10 cellular contexts compared by ENCODE assay signal in genomic region chr19:55319786-55320185, GRCh38. TPM values are rescaled to one million over a fixed set of nuclear protein-coding genes. Genes with fewer than 3 reads are reported as not detected.
A peak's percentile ranks its signal among the peaks of the same experiment; 100 is the strongest.
DNase-seq lines count a peak whose midpoint lies in the region; ATAC-seq and TF ChIP-seq lines count a peak whose summit lies in the region.
"Had no signal": no experiment of that assay in that cellular context is flagged by ENCODE, and none has a peak within 500 bp of the region (broad histone marks: within the 10 kb centered on the region; RNA-seq: fewer than 3 reads in every experiment).

No MANE protein-coding gene starts in this region.

- H3K27me3 ChIP-seq in H7 (ENCODE audit: control insufficient read depth, insufficient read depth, low read length) (no peaks in the 10 kb centered on the region), PC-3 (ENCODE audit: low read length) (no peaks in the 10 kb centered on the region), tibial nerve (peaks cover 0 to 11% of the 10 kb centered on the region in 2 donors)

- H2AFZ ChIP-seq in PC-3 (ENCODE audit: low read length) = no peak overlapping the region

- TF ChIP-seq POLR2A in tibial nerve (IDR thresholded peaks at IDR 0.05) = no peak

- no peaks in the 10 kb centered on the region for H3F3A ChIP-seq in PC-3 (ENCODE audit: low read length, unreplicated experiment)

- H3K9ac ChIP-seq in PC-3 (ENCODE audit: low read length) = no peak overlapping the region

- no peak overlapping the region for H3K4me2 ChIP-seq in PC-3 (ENCODE audit: low read length)

- WGBS in tibial nerve, 2 donors = 6 to 21% methylated on average over 20 to 21 of the region's 21 CpGs

- H3K36me3 ChIP-seq in H7 (replicated peaks; ENCODE audit: control insufficient read depth, insufficient read depth, low read length) (no peaks in the 10 kb centered on the region), PC-3 (ENCODE audit: low read depth, low read length) (no peaks in the 10 kb centered on the region), tibial nerve (no peaks in the 10 kb centered on the region)

- H3K4me3 Mint-ChIP-seq in T-cell = no peak overlapping the region

- H3K9me2 ChIP-seq in PC-3 (replicated peaks; ENCODE audit: low read length) = no peaks in the 10 kb centered on the region

- no peaks in the 10 kb centered on the region for H3K9me3 ChIP-seq in PC-3 (ENCODE audit: low read length)
- no peaks in the 10 kb centered on the region for H3K9me3 ChIP-seq in tibial nerve

- DNase-seq in H7 = peak; percentile 96
- DNase-seq in PC-3 = no peak
- DNase-seq in globus pallidus (ENCODE audit: low spot score) = peak; percentile 26
- DNase-seq in putamen (ENCODE audit: low spot score) = peak; percentile 27
- no peak for DNase-seq in T-cell
- DNase-seq in tibial nerve (ENCODE audit: low spot score in 2 of 2) = no peak
- DNase-seq: cortex of kidney had no signal

- no peaks in the 10 kb centered on the region for H3K9me3 Mint-ChIP-seq in T-cell

- H3K27ac Mint-ChIP-seq in T-cell = no peak overlapping the region

- no peaks in the 10 kb centered on the region for H3K79me2 ChIP-seq in PC-3 (ENCODE audit: low read length)

- POLR2A ChIA-PET in PC-3 (lab: Charles Lee; ENCODE audit: unreplicated experiment) (no interaction called here), T-cell (lab: Charles Lee) (no interaction called here)

- no peaks in the 10 kb centered on the region for H3K36me3 Mint-ChIP-seq in T-cell

- H3K27me3 Mint-ChIP-seq in T-cell = peaks cover 5 to 13% of the 10 kb centered on the region in 2 donors

- no peak overlapping the region for H3K27ac ChIP-seq in PC-3 (ENCODE audit: low read length)
- no peak overlapping the region for H3K27ac ChIP-seq in tibial nerve
- H3K27ac ChIP-seq: skin epidermis had no signal

- BruUV-seq in PC-3 (replicated peaks; lab: Mats Ljungman, UMichigan) = no TSS peak

- H4K20me1 ChIP-seq in PC-3 (ENCODE audit: low read length) = no peaks in the 10 kb centered on the region

- CTCF ChIA-PET in PC-3 (lab: Charles Lee) = no interaction called here
- CTCF ChIA-PET in T-cell (lab: Charles Lee) = no interaction called here

- ATAC-seq in PC-3 = peak; percentile 37; the same call in 1 of the 2 replicates
- ATAC-seq in GM21786 (IDR thresholded peaks at IDR 0.05; ENCODE audit: unreplicated experiment) = no peak
- ATAC-seq in T-cell (replicated peaks in 1 of 4) = no peak
- no peak for ATAC-seq in GM18511 (IDR thresholded peaks at IDR 0.05; ENCODE audit: unreplicated experiment)

- H3K4me3 ChIP-seq in H7 (ENCODE audit: insufficient read depth, low read depth, low read length) (peak overlapping the region; percentile 37), PC-3 (ENCODE audit: low read length) (no peak overlapping the region), tibial nerve (no peak overlapping the region)
- H3K4me3 ChIP-seq: skin epidermis had no signal

- TF ChIP-seq CTCF in PC-3 (conservative IDR thresholded peaks at IDR 0.05; ENCODE audit: low read depth, low read length) (no peak), tibial nerve (IDR thresholded peaks at IDR 0.05) (no peak)

- intact Hi-C loops in PC-3 (cut with micrococcal nuclease) = no loop called here

- TF ChIP-seq EP300 in tibial nerve (IDR thresholded peaks at IDR 0.05) = no peak

- H3K4me1 ChIP-seq in PC-3 (ENCODE audit: insufficient read depth, low read length) (no peaks in the 10 kb centered on the region), tibial nerve (no peaks in the 10 kb centered on the region)

- H3K4me1 Mint-ChIP-seq in T-cell = no peaks in the 10 kb centered on the region

RNA-seq across cellular contexts. Expression of gene TMEM150B, which starts 5.4 kb away (rescaled TPM):
- total RNA-seq in H7 (2014; rRNA removed; shearing (Covaris generic)) = 0.24 TPM in 1 of 2 replicates, not detected in the other
- total RNA-seq in PC-3 (2014; rRNA removed) = not detected in 2 replicates
- total RNA-seq in T-cell = under 1 TPM in 1 of 5 donors, not detected in 4; 0.47 TPM
- total RNA-seq in tibial nerve = 10 to 100 TPM in 1 of 4 donors, 1 to 10 TPM in 3; 5.5 to 17.1 (median 7.7) TPM

RNA-seq across cellular contexts. Expression of gene KMT5C, which starts 19.9 kb away (rescaled TPM):
- 36.1 and 58.9 TPM in 2 replicates for total RNA-seq in H7 (2014; rRNA removed; shearing (Covaris generic))
- 21.9 and 36.6 TPM in 2 replicates for total RNA-seq in PC-3 (2014; rRNA removed)
- 10 to 100 TPM; 24.4 to 71.8 (median 30.7) TPM for total RNA-seq in T-cell
- total RNA-seq in tibial nerve = 10 to 100 TPM; 30.6 to 50.0 (median 41.2) TPM

RNA-seq across cellular contexts. Expression of gene COX6B2, which starts 34.7 kb away (rescaled TPM):
- 0.17 and 0.30 TPM in 2 replicates for total RNA-seq in H7 (2014; rRNA removed; shearing (Covaris generic))
- total RNA-seq in PC-3 (2014; rRNA removed) (0.80 and 2.4 TPM in 2 replicates), T-cell (under 1 TPM in 2 of 5 donors, not detected in 3; 0.12 to 0.51 TPM), tibial nerve (not detected)

RNA-seq across cellular contexts. Expression of gene BRSK1, which starts 36.0 kb away (rescaled TPM):
- 20.3 and 31.3 TPM in 2 replicates for total RNA-seq in H7 (2014; rRNA removed; shearing (Covaris generic))
- total RNA-seq in PC-3 (2014; rRNA removed) = 5.1 and 8.7 TPM in 2 replicates
- total RNA-seq in T-cell = 1 to 10 TPM; 2.9 to 5.8 (median 3.9) TPM
- total RNA-seq in tibial nerve = 1 to 10 TPM; 4.6 to 6.9 (median 5.9) TPM

RNA-seq across cellular contexts. Expression of gene HSPBP1, which starts 39.9 kb away (rescaled TPM):
- total RNA-seq in H7 (2014; rRNA removed; shearing (Covaris generic)) = 54.4 and 92.3 TPM in 2 replicates
- 122 and 148 TPM in 2 replicates for total RNA-seq in PC-3 (2014; rRNA removed)
- total RNA-seq in T-cell = 10 to 100 TPM; 16.8 to 27.6 (median 24.7) TPM
- total RNA-seq in tibial nerve = 10 to 100 TPM; 33.7 to 49.6 (median 40.5) TPM

Comparison
In these comparisons a context has a peak if more than half of its experiments do, and no peak if none do; other contexts are left out.
1. DNase-seq: peak in H7 (single experiment), globus pallidus (single experiment) and putamen (single experiment); none in PC-3 (single experiment), T-cell (0 of 34) and tibial nerve (0 of 2).